In genomic region chr16:50153648-50154368, GRCh38 we compare ENCODE assay signal across 8 cellular contexts. TPM values are rescaled to one million over a fixed set of nuclear protein-coding genes. Genes with fewer than 3 reads are reported as not detected.
DNase-seq lines count a peak whose midpoint lies in the region; ATAC-seq and TF ChIP-seq lines count a peak whose summit lies in the region.

No MANE protein-coding gene starts in this region.

- DNase-seq in Daoy (ENCODE audit: low read depth) (peak; percentile 28), IMR-90 (no peak), heart left ventricle (peak; percentile 21 to 75 (median 36)), psoas muscle (peak; percentile 28 to 60), superior temporal gyrus (ENCODE audit: extremely low spot score) (no peak), T-helper 9 cell (no peak)
- DNase-seq in activated T-helper 2 cell treated with anti-CD3 and anti-CD28 coated beads, Interferon-gamma antibody, Interleukin-2, Interleukin-4, amounts not matched to agents 10 μg/mL and 5 μg/mL and 100 μg/mL, durations not matched to agents 14 hours and 24 hours and 36 hours (ENCODE audit: low spot score), result peak; percentile 48

- H3K27ac ChIP-seq in IMR-90 (ENCODE audit: insufficient read depth, low read length) (peak overlapping the region; percentile 51), heart left ventricle (peak overlapping the region in 11 of 12 donors; percentile 75 to 99 (median 89)), psoas muscle (peak overlapping the region; percentile 99)

- dilution Hi-C loops in IMR-90 (cut with HindIII; ENCODE audit: low sequenced_read_pairs, unreplicated experiment), result no loop called here

- intact Hi-C loops in IMR-90 (cut with micrococcal nuclease), result loop anchor here (1.0 to 10.0 kb wide), 4 partner anchors 43 to 591 kb away; partner anchors contain the start of gene CYLD
- intact Hi-C loops in activated T-helper 2 cell treated with anti-CD3 and anti-CD28 coated beads, Interferon-gamma antibody, Interleukin-2, Interleukin-4, amounts not matched to agents 10 μg/mL and 5 μg/mL and 100 μg/mL, durations not matched to agents 14 hours and 24 hours and 36 hours (cut with micrococcal nuclease), result loop anchor here (2.0 to 5.0 kb wide), 4 partner anchors 13 to 587 kb away; no protein-coding TSS in a partner anchor
- intact Hi-C loops in heart left ventricle (cut with DNase I), result loop anchor here in 9 of 10 donors (2.0 to 10.0 kb wide), 9 partner anchors 51 to 213 kb away; partner anchors contain the start of genes HEATR3 (in 7 of the 9) and BRD7 (in 1 of the 9)
- intact Hi-C loops in psoas muscle (cut with DNase I), result loop anchor here (5.0 kb wide), 2 partner anchors 58 to 87 kb away; partner anchors contain the start of gene HEATR3 (in 2 of the 2)

- H3K27ac Mint-ChIP-seq in activated T-helper 2 cell treated with anti-CD3 and anti-CD28 coated beads, Interferon-gamma antibody, Interleukin-2, Interleukin-4, amounts not matched to agents 10 μg/mL and 5 μg/mL and 100 μg/mL, durations not matched to agents 14 hours and 24 hours and 36 hours, result peak overlapping the region; percentile 57

- no peak overlapping the region for H3K56ac ChIP-seq in IMR-90 (ENCODE audit: extremely low read depth, insufficient read depth, low read length)

- peaks cover 36% of the 10 kb centered on the region for H3K4me1 Mint-ChIP-seq in activated T-helper 2 cell treated with anti-CD3 and anti-CD28 coated beads, Interferon-gamma antibody, Interleukin-2, Interleukin-4, amounts not matched to agents 10 μg/mL and 5 μg/mL and 100 μg/mL, durations not matched to agents 14 hours and 24 hours and 36 hours (ENCODE audit: low read depth)

- ATAC-seq in GM21526 (IDR thresholded peaks at IDR 0.05; ENCODE audit: low FRiP score, unreplicated experiment) (peak; percentile 4), IMR-90 (ENCODE audit: low read depth) (peak; percentile 8), heart left ventricle (peak in 2 of 4 donors; percentile 1 to 4), psoas muscle (no peak)

- H3K36me3 ChIP-seq in IMR-90 (ENCODE audit: control insufficient read depth, insufficient read depth, low read length) (no peaks in the 10 kb centered on the region), heart left ventricle (no peaks in the 10 kb centered on the region), psoas muscle (ENCODE audit: insufficient read depth in 1 of 2, low read depth in 1 of 2) (no peaks in the 10 kb centered on the region)

- no peak overlapping the region for H4K5ac ChIP-seq in IMR-90 (ENCODE audit: low read depth, low read length)

- H3K4me2 ChIP-seq in IMR-90 (ENCODE audit: low read depth, low read length), result peak overlapping the region; percentile 94

- H3K14ac ChIP-seq in IMR-90 (replicated peaks; ENCODE audit: low read depth, low read length), result no peak overlapping the region; the same call in 1 of the 2 replicates

- peaks cover 2 to 42% of the 10 kb centered on the region in 2 experiments; a peak in 3 of 4 replicates for H3K79me1 ChIP-seq in IMR-90 (ENCODE audit: low read depth in 1 of 2, low read length in 2 of 2)

- BruUV-seq in IMR-90 (replicated peaks; lab: Mats Ljungman, UMichigan), result no TSS peak

- in situ Hi-C loops in IMR-90 (cut with MboI; ENCODE audit: low sequenced_read_pairs), result no loop called here

- peak overlapping the region; percentile 91 for H2AFZ ChIP-seq in IMR-90 (replicated peaks; ENCODE audit: low read length, poor library complexity)

- H3K4me3 Mint-ChIP-seq in activated T-helper 2 cell treated with anti-CD3 and anti-CD28 coated beads, Interferon-gamma antibody, Interleukin-2, Interleukin-4, amounts not matched to agents 10 μg/mL and 5 μg/mL and 100 μg/mL, durations not matched to agents 14 hours and 24 hours and 36 hours (ENCODE audit: low read depth), result peak overlapping the region; percentile 77

- peak overlapping the region; percentile 83 for H2AK9ac ChIP-seq in IMR-90 (replicated peaks; ENCODE audit: low read depth, low read length, poor library complexity)

- 0% methylated on average over 32 of the region's 80 CpGs; no CpG with 5 or more reads in 1 of the 2 experiments for WGBS in IMR-90 (ENCODE audit: extremely low coverage in 2 of 2, insufficient read length in 1 of 2), 2 experiments
- 0 to 1% (median 1%) methylated on average over 27 to 80 of the region's 80 CpGs for WGBS in heart left ventricle, 4 donors
- 0 to 1% (median 1%) methylated on average over 26 to 79 of the region's 80 CpGs for WGBS in psoas muscle, 3 donors

- POLR2A ChIA-PET in IMR-90 (lab: Charles Lee; ENCODE audit: unreplicated experiment), result no interaction called here

- TF ChIP-seq POLR2A in IMR-90 (IDR thresholded peaks at IDR 0.05; ENCODE audit: low read depth, low read length) (no peak), heart left ventricle (IDR thresholded peaks at IDR 0.05) (no peak)

- H3K4me1 ChIP-seq in IMR-90 (ENCODE audit: control insufficient read depth, insufficient read depth, low read length) (peaks cover 5% of the 10 kb centered on the region), heart left ventricle (peaks cover 3 to 47% (median 24%) of the 10 kb centered on the region in 12 donors), psoas muscle (peaks cover 39% of the 10 kb centered on the region)

- H3K9me1 ChIP-seq in IMR-90 (ENCODE audit: insufficient read depth, low read length), result peaks cover 9% of the 10 kb centered on the region; the same call in 1 of the 2 replicates

- TF ChIP-seq RAD21 in IMR-90 (IDR thresholded peaks at IDR 0.05; ENCODE audit: low read length), result no peak

- H2AK5ac ChIP-seq in IMR-90 (ENCODE audit: low read depth, low read length), result peak overlapping the region; percentile 56; the same call in 1 of the 2 replicates

- H3K23ac ChIP-seq in IMR-90 (ENCODE audit: low read depth, low read length), result no peak overlapping the region

- no peaks in the 10 kb centered on the region for H3K27me3 Mint-ChIP-seq in activated T-helper 2 cell treated with anti-CD3 and anti-CD28 coated beads, Interferon-gamma antibody, Interleukin-2, Interleukin-4, amounts not matched to agents 10 μg/mL and 5 μg/mL and 100 μg/mL, durations not matched to agents 14 hours and 24 hours and 36 hours (ENCODE audit: low read depth)

- peak overlapping the region; percentile 50 for H3K9ac ChIP-seq in IMR-90 (ENCODE audit: low read depth, low read length)

- H3K9me3 ChIP-seq in IMR-90 (ENCODE audit: control insufficient read depth, insufficient read depth, low read length) (no peaks in the 10 kb centered on the region), heart left ventricle (no peaks in the 10 kb centered on the region), psoas muscle (no peaks in the 10 kb centered on the region)

- H3K27me3 ChIP-seq in IMR-90 (ENCODE audit: control insufficient read depth, insufficient read depth, low read length) (no peaks in the 10 kb centered on the region), heart left ventricle (no peaks in the 10 kb centered on the region), psoas muscle (ENCODE audit: insufficient read depth in 3 of 3, low read length in 2 of 3) (no peaks in the 10 kb centered on the region)

- H3K4ac ChIP-seq in IMR-90 (ENCODE audit: low read depth, low read length), result peak overlapping the region; percentile 42; the same call in 1 of the 2 replicates

- H3K36me3 Mint-ChIP-seq in activated T-helper 2 cell treated with anti-CD3 and anti-CD28 coated beads, Interferon-gamma antibody, Interleukin-2, Interleukin-4, amounts not matched to agents 10 μg/mL and 5 μg/mL and 100 μg/mL, durations not matched to agents 14 hours and 24 hours and 36 hours (ENCODE audit: low read depth), result peaks cover 23% of the 10 kb centered on the region

- CTCF ChIA-PET in IMR-90 (lab: Yijun Ruan, JAX), result no interaction called here

- no peak overlapping the region for H2BK20ac ChIP-seq in IMR-90 (ENCODE audit: low read depth, low read length)

- H2BK15ac ChIP-seq in IMR-90 (ENCODE audit: low read depth, low read length), result no peak overlapping the region

- H4K8ac ChIP-seq in IMR-90 (ENCODE audit: low read depth in 2 of 2, low read length in 2 of 2), result no peak overlapping the region

- H2BK120ac ChIP-seq in IMR-90 (ENCODE audit: low read depth, low read length), result no peak overlapping the region

- H3K4me3 ChIP-seq in IMR-90 (ENCODE audit: insufficient read depth, low read depth, low read length) (peak overlapping the region; percentile 84), heart left ventricle (peak overlapping the region; percentile 66 to 96 (median 85)), psoas muscle (peak overlapping the region; percentile 92)

- H2BK5ac ChIP-seq in IMR-90 (ENCODE audit: low read depth, low read length, poor library complexity, severe bottlenecking), result peak overlapping the region; percentile 51

- peaks cover 47% of the 10 kb centered on the region for H4K20me1 ChIP-seq in IMR-90 (ENCODE audit: insufficient read depth, low read length)

- H3K18ac ChIP-seq in IMR-90 (ENCODE audit: low read depth, low read length), result no peak overlapping the region

- H4K91ac ChIP-seq in IMR-90 (ENCODE audit: insufficient read depth, low read depth, low read length), result no peak overlapping the region

- H3K9me3 Mint-ChIP-seq in activated T-helper 2 cell treated with anti-CD3 and anti-CD28 coated beads, Interferon-gamma antibody, Interleukin-2, Interleukin-4, amounts not matched to agents 10 μg/mL and 5 μg/mL and 100 μg/mL, durations not matched to agents 14 hours and 24 hours and 36 hours, result no peaks in the 10 kb centered on the region

- TF ChIP-seq CTCF in IMR-90 (conservative IDR thresholded peaks at IDR 0.05; ENCODE audit: low read depth, low read length) (no peak), heart left ventricle (IDR thresholded peaks at IDR 0.05) (no peak), psoas muscle (IDR thresholded peaks at IDR 0.05) (no peak)

TF ChIP-seq in IMR-90, 13 proteins besides CTCF, POLR2A, EP300 and RAD21 (continues in another document):
- no peak for TF ChIP-seq MAFK (IDR thresholded peaks at IDR 0.05; ENCODE audit: low read depth, low read length)
- peak; percentile 53; the same call in 1 of the 2 replicates for TF ChIP-seq MXI1 (IDR thresholded peaks at IDR 0.05; ENCODE audit: borderline replicate concordance, low read depth, low read length)
- TF ChIP-seq RFX5 (IDR thresholded peaks at IDR 0.05; ENCODE audit: low read depth, low read length), result no peak
- TF ChIP-seq SMC3 (IDR thresholded peaks at IDR 0.05; ENCODE audit: low read depth, low read length), result no peak
- TF ChIP-seq BHLHE40 (IDR thresholded peaks at IDR 0.05; ENCODE audit: low read depth, low read length), result no peak

RNA-seq across cellular contexts. Expression of gene TENT4B, which starts 0.7 kb away (rescaled TPM):
- total RNA-seq in Daoy (2014; rRNA removed; shearing (Covaris generic)), result 5.2 and 6.5 TPM in 2 replicates
- total RNA-seq in IMR-90 (2012; rRNA removed) (7.0 and 12.5 TPM in 2 replicates), heart left ventricle (1 to 10 TPM; 4.8 to 8.8 (median 7.0) TPM), psoas muscle (1 to 10 TPM; 6.8 to 8.1 (median 7.1) TPM)
- polyA plus RNA-seq in IMR-90 (2012; rRNA removed) (4.1 and 5.2 TPM in 2 replicates), heart left ventricle (1 to 10 TPM; 2.2 to 5.3 TPM), psoas muscle (1 to 10 TPM; 3.5 to 9.7 (median 4.0) TPM)
- polyA plus RNA-seq in IMR-90 (2012; cell fraction: cytosol; rRNA removed), result 1.2 and 1.5 TPM in 2 replicates
- 2.3 and 7.6 TPM in 2 replicates for polyA plus RNA-seq in IMR-90 (2012; cell fraction: nucleus; rRNA removed; ENCODE audit: low replicate concordance)
- total RNA-seq in activated T-helper 2 cell treated with anti-CD3 and anti-CD28 coated beads, Interferon-gamma antibody, Interleukin-2, Interleukin-4, amounts not matched to agents 10 μg/mL and 5 μg/mL and 100 μg/mL, durations not matched to agents 14 hours and 24 hours and 36 hours, result 15.9 and 16.8 TPM in 2 replicates

Comparison
In these comparisons a context has a peak if more than half of its experiments do, and no peak if none do; other contexts are left out.
1. DNase-seq: peak in Daoy (single experiment), activated T-helper 2 cell treated with anti-CD3 and anti-CD28 coated beads, Interferon-gamma antibody, Interleukin-2, Interleukin-4, amounts not matched to agents 10 μg/mL and 5 μg/mL and 100 μg/mL, durations not matched to agents 14 hours and 24 hours and 36 hours (single experiment), heart left ventricle (5 of 5) and psoas muscle (2 of 2); none in IMR-90 (single experiment), superior temporal gyrus (single experiment) and T-helper 9 cell (single experiment).
2. ATAC-seq: peak in GM21526 (single experiment) and IMR-90 (single experiment); none in psoas muscle (0 of 4).
3. Peak in every context shown above with its lines, with median percentiles within 50 percentile points of each other: H3K27ac ChIP-seq and H3K4me3 ChIP-seq.